1 cellular context compared by ENCODE assay signal in the genomic region with DNA sequence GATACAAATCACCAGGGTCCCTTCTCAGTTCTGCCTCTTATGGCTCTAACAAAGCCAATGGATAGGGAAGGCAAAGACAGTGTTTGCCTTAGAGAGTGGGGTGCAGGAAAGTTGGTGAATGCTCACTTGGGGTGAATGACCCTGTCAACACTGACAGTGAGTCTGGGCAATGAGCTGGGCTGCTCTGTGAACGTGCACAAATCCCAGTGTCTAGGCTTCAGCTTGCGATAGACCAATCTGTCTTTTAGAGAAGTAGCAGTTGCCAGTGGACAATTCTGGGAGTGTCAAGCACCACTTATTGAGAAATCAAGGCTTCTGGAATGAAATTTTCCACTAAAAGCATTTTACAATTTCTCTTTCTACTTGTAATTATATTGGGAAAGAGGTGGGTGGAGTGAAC.
TF ChIP-seq lines count a peak whose summit lies in the region.

No MANE protein-coding gene starts in this region.

TF ChIP-seq in H1, 55 proteins besides CTCF, POLR2A, EP300 and RAD21:
- TF ChIP-seq KDM5A (IDR thresholded peaks at IDR 0.05; ENCODE audit: low read length) (no peak), KDM1A (IDR thresholded peaks at IDR 0.05; ENCODE audit: borderline replicate concordance, low read length) (no peak)
TF ChIP-seq in H1: peak in this region for 0.
